ENCODE assay signal across 23 cellular contexts in genomic region chr12:67284561-67284960, GRCh38.
"Had no signal": no experiment of that assay in that cellular context is flagged by ENCODE, and none has a peak within 500 bp of the region (broad histone marks: within the 10 kb centered on the region; RNA-seq: fewer than 3 reads in every experiment).

No MANE protein-coding gene starts in this region.

- H3K9me3 ChIP-seq: esophagus muscularis mucosa, gastroesophageal sphincter, heart left ventricle, transverse colon, vagina had no signal

- H3K27ac Mint-ChIP-seq: activated CD4-positive, alpha-beta T cell treated with anti-CD3 and anti-CD28 coated beads, Interleukin-2, amount 10 ng/mL, durations not matched to agents 7 days and 5 days; activated naive CD4-positive, alpha-beta T cell treated with anti-CD3 and anti-CD28 coated beads for 36 hours; activated T-helper 17 cell treated with anti-CD3 and anti-CD28 coated beads, Interleukin-2, amount 50 U/mL, for 72 hours; dendritic cell treated with granulocyte-macrophage colony-stimulating factor and Interleukin-4, amounts not matched to agents 40 ng/mL and 50 ng/mL, for 4 days; progenitor cell of endocrine pancreas had no signal

- DNase-seq: activated CD4-positive, alpha-beta T cell treated with anti-CD3 and anti-CD28 coated beads, Interleukin-2, amount 10 ng/mL, durations not matched to agents 7 days and 5 days; activated CD4-positive, CD25-positive, alpha-beta regulatory T cell; activated CD8-positive, alpha-beta memory T cell treated with anti-CD3 and anti-CD28 coated beads for 24 hours; activated CD8-positive, alpha-beta memory T cell treated with anti-CD3 and anti-CD28 coated beads, Interleukin-2, amount 50 U/mL, for 48 hours; activated naive CD4-positive, alpha-beta T cell treated with anti-CD3 and anti-CD28 coated beads for 36 hours; effector memory CD4-positive, alpha-beta T cell; heart left ventricle; kidney; midbrain; stimulated activated CD4-positive, alpha-beta T cell treated with anti-CD3 and anti-CD28 coated beads, Interleukin-12 subunit alpha, Interleukin-12 subunit beta, amount 100 ng/mL, for 4 hours; stimulated activated CD4-positive, alpha-beta T cell treated with anti-CD3 and anti-CD28 coated beads, Interleukin-1b, Interleukin-23, amount 100 ng/mL, for 48 hours; stimulated activated naive CD4-positive, alpha-beta T cell treated with Interleukin-2 at 50 U/mL for 16 hours; transverse colon had no signal

- H3K9me3 Mint-ChIP-seq: activated CD4-positive, alpha-beta T cell treated with anti-CD3 and anti-CD28 coated beads, Interleukin-2, amount 10 ng/mL, durations not matched to agents 7 days and 5 days; activated naive CD4-positive, alpha-beta T cell treated with anti-CD3 and anti-CD28 coated beads for 36 hours; activated T-helper 17 cell treated with anti-CD3 and anti-CD28 coated beads, Interleukin-2, amount 50 U/mL, for 72 hours; dendritic cell treated with granulocyte-macrophage colony-stimulating factor and Interleukin-4, amounts not matched to agents 40 ng/mL and 50 ng/mL, for 4 days; neural crest cell had no signal

- H3K4me3 Mint-ChIP-seq: activated CD4-positive, alpha-beta T cell treated with anti-CD3 and anti-CD28 coated beads, Interleukin-2, amount 10 ng/mL, durations not matched to agents 7 days and 5 days; activated naive CD4-positive, alpha-beta T cell treated with anti-CD3 and anti-CD28 coated beads for 36 hours; activated T-helper 17 cell treated with anti-CD3 and anti-CD28 coated beads, Interleukin-2, amount 50 U/mL, for 72 hours; dendritic cell treated with granulocyte-macrophage colony-stimulating factor and Interleukin-4, amounts not matched to agents 40 ng/mL and 50 ng/mL, for 4 days; neural crest cell had no signal

- H3K4me3 ChIP-seq: esophagus muscularis mucosa, gastroesophageal sphincter, heart left ventricle, lung, transverse colon, vagina had no signal

- FAIRE-seq: endothelial cell of umbilical vein, kidney had no signal

- H3K27ac ChIP-seq: esophagus muscularis mucosa, gastroesophageal sphincter, heart left ventricle, transverse colon, vagina had no signal

- H3K27me3 ChIP-seq: esophagus muscularis mucosa, gastroesophageal sphincter, heart left ventricle, transverse colon, vagina had no signal

- H3K27me3 Mint-ChIP-seq: activated CD4-positive, alpha-beta T cell treated with anti-CD3 and anti-CD28 coated beads, Interleukin-2, amount 10 ng/mL, durations not matched to agents 7 days and 5 days; activated T-helper 17 cell treated with anti-CD3 and anti-CD28 coated beads, Interleukin-2, amount 50 U/mL, for 72 hours; dendritic cell treated with granulocyte-macrophage colony-stimulating factor and Interleukin-4, amounts not matched to agents 40 ng/mL and 50 ng/mL, for 4 days; progenitor cell of endocrine pancreas had no signal

- ATAC-seq: activated T-helper 17 cell treated with anti-CD3 and anti-CD28 coated beads, Interleukin-2, amount 50 U/mL, for 72 hours; gastroesophageal sphincter; heart left ventricle; left lobe of liver had no signal
